In the genomic region with DNA sequence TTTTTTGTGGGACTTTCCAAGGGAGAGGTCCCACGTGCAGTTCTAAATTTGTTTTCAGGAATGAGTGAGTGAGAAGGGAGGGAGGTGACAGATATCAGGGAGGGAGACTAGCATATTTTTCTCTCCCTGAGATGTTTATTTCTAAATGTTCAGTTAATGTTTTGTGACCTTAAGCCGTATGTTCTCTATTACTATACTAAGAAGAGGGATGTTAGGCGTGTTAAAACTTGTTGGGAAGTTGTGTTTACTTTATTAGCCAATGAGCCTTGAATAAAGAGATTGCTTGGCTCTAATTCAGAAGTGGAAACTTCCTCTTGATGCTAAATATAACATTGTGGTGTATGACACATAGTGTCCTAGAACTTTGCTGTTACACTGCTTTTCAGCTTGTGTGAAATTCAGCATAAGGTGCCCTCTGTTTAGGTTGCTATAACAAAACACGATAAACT, we compare ENCODE assay signal across 9 cellular contexts. TPM values are rescaled to one million over a fixed set of nuclear protein-coding genes. Genes with fewer than 3 reads are reported as not detected.
A peak's percentile ranks its signal among the peaks of the same experiment; 100 is the strongest.
DNase-seq lines count a peak whose midpoint lies in the region; ATAC-seq and TF ChIP-seq lines count a peak whose summit lies in the region.
"Had no signal": no experiment of that assay in that cellular context is flagged by ENCODE, and none has a peak within 500 bp of the region (broad histone marks: within the 10 kb centered on the region; RNA-seq: fewer than 3 reads in every experiment).

No MANE protein-coding gene starts in this region.

- no peak overlapping the region for H2AFZ ChIP-seq in OCI-LY3 (ENCODE audit: low read depth, low read length)

- H3K4me3 ChIP-seq in BLaER1, result no peak overlapping the region
- H3K4me3 ChIP-seq in OCI-LY3 (ENCODE audit: low read length), result no peak overlapping the region
- no peak overlapping the region for H3K4me3 ChIP-seq in A673 (ENCODE audit: low read depth, low read length, poor library complexity, severe bottlenecking)

- CTCF ChIA-PET in A673 (lab: Charles Lee), result no interaction called here

- POLR2A ChIA-PET in A673 (lab: Charles Lee; ENCODE audit: low non-redundant PET), result no interaction called here

- H3K9ac ChIP-seq in BLaER1 (no peak overlapping the region), OCI-LY3 (ENCODE audit: low read length) (no peak overlapping the region)

- H4K20me1 ChIP-seq in BLaER1, result no peaks in the 10 kb centered on the region
- no peaks in the 10 kb centered on the region for H4K20me1 ChIP-seq in OCI-LY3 (ENCODE audit: insufficient read depth, low read length)

- H3K27ac ChIP-seq in BLaER1 (peak overlapping the region; percentile 18), OCI-LY3 (ENCODE audit: low read length) (no peak overlapping the region), A673 (ENCODE audit: low read depth, low read length, poor library complexity, severe bottlenecking) (no peak overlapping the region)

- no TSS peak for BruUV-seq in A673 (replicated peaks; lab: Mats Ljungman, UMichigan)

- no peaks in the 10 kb centered on the region for H3K79me2 ChIP-seq in OCI-LY3 (ENCODE audit: low read length)

- TF ChIP-seq CTCF in OCI-LY3 (IDR thresholded peaks at IDR 0.05; ENCODE audit: low read depth, low read length) (no peak), A673 (conservative IDR thresholded peaks at IDR 0.05; ENCODE audit: low read depth, low read length) (no peak)

- peak; percentile 60 for ATAC-seq in GM21786 (IDR thresholded peaks at IDR 0.05; ENCODE audit: unreplicated experiment)
- peak; percentile 95 for ATAC-seq in left ventricle myocardium superior

- peaks cover 12% of the 10 kb centered on the region; the same call in 1 of the 2 replicates for H3K9me3 ChIP-seq in BLaER1
- H3K9me3 ChIP-seq in OCI-LY3 (ENCODE audit: insufficient read depth, low read length), result no peaks in the 10 kb centered on the region
- no peaks in the 10 kb centered on the region for H3K9me3 ChIP-seq in A673 (ENCODE audit: low read depth, low read length, poor library complexity, severe bottlenecking)

- H3K36me3 ChIP-seq in BLaER1, result no peaks in the 10 kb centered on the region
- no peaks in the 10 kb centered on the region for H3K36me3 ChIP-seq in OCI-LY3 (replicated peaks; ENCODE audit: low read depth, low read length)
- H3K36me3 ChIP-seq in A673 (ENCODE audit: insufficient read depth, low read length, poor library complexity, severe bottlenecking), result no peaks in the 10 kb centered on the region

- DNase-seq in left ventricle myocardium superior (no peak), glomerular visceral epithelial cell (ENCODE audit: extremely low spot score) (no peak), A673 (ENCODE audit: low spot score) (no peak), retina (no peak)
- no peak for DNase-seq in activated naive CD4-positive, alpha-beta T cell treated with anti-CD3 and anti-CD28 coated beads, Interleukin-2, amount 50 U/mL, for 16 hours

- H3K27me3 ChIP-seq in BLaER1 (no peaks in the 10 kb centered on the region), OCI-LY3 (ENCODE audit: low read depth, low read length) (no peaks in the 10 kb centered on the region), A673 (replicated peaks; ENCODE audit: insufficient read depth, low read depth, low read length, poor library complexity) (peaks cover 4% of the 10 kb centered on the region)

- peak overlapping the region; percentile 52 for H3K4me2 ChIP-seq in BLaER1
- peak overlapping the region; percentile 22 for H3K4me2 ChIP-seq in OCI-LY3 (ENCODE audit: low read length)

- H3K4me1 ChIP-seq in BLaER1, result peaks cover 14% of the 10 kb centered on the region
- H3K4me1 ChIP-seq in OCI-LY3 (ENCODE audit: low read length), result peaks cover 13% of the 10 kb centered on the region
- no peaks in the 10 kb centered on the region for H3K4me1 ChIP-seq in A673 (ENCODE audit: insufficient read depth, low read length, poor library complexity, severe bottlenecking)

- intact Hi-C loops in left ventricle myocardium superior (cut with micrococcal nuclease) (no loop called here), A673 (cut with micrococcal nuclease; ENCODE audit: unreplicated experiment) (no loop called here)

RNA-seq across cellular contexts. Expression of gene DNAH11, which starts 37.3 kb away (rescaled TPM):
- total RNA-seq in left ventricle myocardium superior (0.12 TPM), A673 (2021) (0.15 and 0.54 TPM in 2 replicates)
- total RNA-seq: activated CD8-positive, alpha-beta memory T cell treated with anti-CD3 and anti-CD28 coated beads for 36 hours had no signal
